23 cellular contexts compared by ENCODE assay signal in genomic region chr17:51598824-51599223, GRCh38.
"Had no signal": no experiment of that assay in that cellular context is flagged by ENCODE, and none has a peak within 500 bp of the region (broad histone marks: within the 10 kb centered on the region; RNA-seq: fewer than 3 reads in every experiment).

No MANE protein-coding gene starts in this region.

- H3K27me3 Mint-ChIP-seq: type B pancreatic cell had no signal

- H3K79me2 ChIP-seq: parathyroid adenoma had no signal

- H3K9me3 ChIP-seq: heart left ventricle, left ventricle myocardium inferior, lower lobe of right lung, prostate gland, right lobe of liver, suprapubic skin, thyroid gland had no signal

- H3K36me3 Mint-ChIP-seq: memory B cell; natural killer cell treated with Interleukin-12 subunit alpha and Interleukin-12 subunit beta and Interleukin-15 and Interleukin-18, amount 100 ng/mL, for 72 hours; stimulated activated effector memory CD8-positive, alpha-beta T cell treated with anti-CD3 and anti-CD28 coated beads, Interleukin-12 subunit alpha, Interleukin-12 subunit beta, amount 100 ng/mL, for 72 hours; type B pancreatic cell had no signal

- ATAC-seq: esophagus mucosa; heart left ventricle; left cardiac atrium; lower lobe of right lung; right lobe of liver; stimulated activated effector memory CD8-positive, alpha-beta T cell treated with anti-CD3 and anti-CD28 coated beads, Interleukin-12 subunit alpha, Interleukin-12 subunit beta, amount 100 ng/mL, for 72 hours; stimulated activated naive CD8-positive, alpha-beta T cell treated with anti-CD3 and anti-CD28 coated beads, Interleukin-15, Interleukin-2, amounts not matched to agents 100 U/mL and 50 U/mL, for 24 hours had no signal

- DNase-seq: cortex of kidney; dorsolateral prefrontal cortex; effector CD8-positive, alpha-beta T cell; heart left ventricle; kidney; left cardiac atrium; left ventricle myocardium inferior; lower lobe of right lung; midbrain; occipital lobe; right lobe of liver; stimulated activated CD4-positive, alpha-beta T cell treated with anti-CD3 and anti-CD28 coated beads, Interleukin-4, amount 100 ng/mL, for 1 hour; stimulated activated CD8-positive, alpha-beta memory T cell treated with anti-CD3 and anti-CD28 coated beads, Interleukin-4, amount 100 ng/mL, for 48 hours; stimulated activated naive CD8-positive, alpha-beta T cell treated with anti-CD3 and anti-CD28 coated beads, Interleukin-15, Interleukin-2, amounts not matched to agents 100 U/mL and 50 U/mL, for 24 hours; thyroid gland had no signal

- H3K4me3 ChIP-seq: dorsolateral prefrontal cortex, heart left ventricle, left ventricle myocardium inferior, lower lobe of right lung, prostate gland, right lobe of liver, suprapubic skin, thyroid gland had no signal

- H3K4me1 Mint-ChIP-seq: memory B cell; stimulated activated effector memory CD8-positive, alpha-beta T cell treated with anti-CD3 and anti-CD28 coated beads, Interleukin-12 subunit alpha, Interleukin-12 subunit beta, amount 100 ng/mL, for 72 hours had no signal

- H3K4me1 ChIP-seq: heart left ventricle, lower lobe of right lung, parathyroid adenoma, prostate gland, right lobe of liver, suprapubic skin, thyroid gland had no signal

- H3K27ac ChIP-seq: dorsolateral prefrontal cortex, heart left ventricle, left ventricle myocardium inferior, lower lobe of right lung, parathyroid adenoma, prostate gland, right lobe of liver, suprapubic skin, thyroid gland had no signal

- H2AFZ ChIP-seq: parathyroid adenoma had no signal

- H3K27ac Mint-ChIP-seq: memory B cell; natural killer cell treated with Interleukin-12 subunit alpha and Interleukin-12 subunit beta and Interleukin-15 and Interleukin-18, amount 100 ng/mL, for 72 hours; stimulated activated effector memory CD8-positive, alpha-beta T cell treated with anti-CD3 and anti-CD28 coated beads, Interleukin-12 subunit alpha, Interleukin-12 subunit beta, amount 100 ng/mL, for 72 hours; type B pancreatic cell had no signal

- H3K9ac ChIP-seq: parathyroid adenoma had no signal

- H3K36me3 ChIP-seq: heart left ventricle, left ventricle myocardium inferior, lower lobe of right lung, prostate gland, right lobe of liver, suprapubic skin, thyroid gland had no signal

- H3K9me3 Mint-ChIP-seq: memory B cell; natural killer cell treated with Interleukin-12 subunit alpha and Interleukin-12 subunit beta and Interleukin-15 and Interleukin-18, amount 100 ng/mL, for 72 hours; stimulated activated effector memory CD8-positive, alpha-beta T cell treated with anti-CD3 and anti-CD28 coated beads, Interleukin-12 subunit alpha, Interleukin-12 subunit beta, amount 100 ng/mL, for 72 hours; type B pancreatic cell had no signal

- H3K4me3 Mint-ChIP-seq: memory B cell; natural killer cell treated with Interleukin-12 subunit alpha and Interleukin-12 subunit beta and Interleukin-15 and Interleukin-18, amount 100 ng/mL, for 72 hours; stimulated activated effector memory CD8-positive, alpha-beta T cell treated with anti-CD3 and anti-CD28 coated beads, Interleukin-12 subunit alpha, Interleukin-12 subunit beta, amount 100 ng/mL, for 72 hours; type B pancreatic cell had no signal

- H3K27me3 ChIP-seq: dorsolateral prefrontal cortex, right lobe of liver, suprapubic skin, thyroid gland had no signal
